ENCODE assay signal across 20 cellular contexts in genomic region chrX:15475021-15475420, GRCh38. TPM values are rescaled to one million over a fixed set of nuclear protein-coding genes. Genes with fewer than 3 reads are reported as not detected.
DNase-seq lines count a peak whose midpoint lies in the region; FAIRE-seq and TF ChIP-seq lines count a peak whose summit lies in the region.
"Had no signal": no experiment of that assay in that cellular context is flagged by ENCODE, and none has a peak within 500 bp of the region (broad histone marks: within the 10 kb centered on the region; RNA-seq: fewer than 3 reads in every experiment).

No MANE protein-coding gene starts in this region.

- H3K36me3 ChIP-seq in PC-9 (ENCODE audit: low read depth) = peaks cover 35% of the 10 kb centered on the region
- no peaks in the 10 kb centered on the region for H3K36me3 ChIP-seq in esophagus (ENCODE audit: control insufficient read depth in 2 of 2, insufficient read depth in 2 of 2, low read length in 1 of 2)
- no peaks in the 10 kb centered on the region for H3K36me3 ChIP-seq in prostate gland
- no peaks in the 10 kb centered on the region for H3K36me3 ChIP-seq in small intestine (ENCODE audit: control insufficient read depth in 2 of 2, insufficient read depth in 2 of 2, low read length in 2 of 2)
- H3K36me3 ChIP-seq: BLaER1 treated with 17β-estradiol and CSF1 and Interleukin-3, amounts not matched to agents 10 nM and 100 nM had no signal

- H3K56ac ChIP-seq in H9 (ENCODE audit: insufficient read length, low read depth, low read length) = no peak overlapping the region

- no CpG with 5 or more reads among the region's 5 CpGs for WGBS in H9 (ENCODE audit: extremely low coverage, insufficient read length, low lambda C conversion rate)
- WGBS in esophagus, 2 donors = 42 to 61% methylated on average over 5 of the region's 5 CpGs
- WGBS in prostate gland = 47% methylated on average over 5 of the region's 5 CpGs
- 71 to 73% (median 71%) methylated on average over 5 of the region's 5 CpGs for WGBS in small intestine, 3 donors

- TF ChIP-seq CTCF in H9 (conservative IDR thresholded peaks at IDR 0.05) = no peak
- no peak for TF ChIP-seq CTCF in PC-9 (conservative IDR thresholded peaks at IDR 0.05)
- no peak for TF ChIP-seq CTCF in prostate gland (IDR thresholded peaks at IDR 0.05)

- no peaks in the 10 kb centered on the region for H3K79me2 ChIP-seq in H9 (ENCODE audit: insufficient read depth, low read length)
- H3K79me2 ChIP-seq in PC-9 (ENCODE audit: low read depth) = peaks cover 25% of the 10 kb centered on the region

- no peak for FAIRE-seq in small intestine (lab: Jason Lieb, UNC)

- H3K27me3 Mint-ChIP-seq in H9 (ENCODE audit: low read depth) = no peaks in the 10 kb centered on the region
- H3K27me3 Mint-ChIP-seq: progenitor cell of endocrine pancreas had no signal

- H3K14ac ChIP-seq in H9 (ENCODE audit: insufficient read depth, low read length) = no peak overlapping the region

- H4K20me1 ChIP-seq in H9 (ENCODE audit: control insufficient read depth, insufficient read depth, insufficient read length) (no peaks in the 10 kb centered on the region), PC-9 (ENCODE audit: insufficient read depth) (no peaks in the 10 kb centered on the region)

- CTCF ChIA-PET in PC-9 (lab: Charles Lee) = no interaction called here

- H3K4ac ChIP-seq in H9 (ENCODE audit: low read depth, low read length) = no peak overlapping the region

- H3K4me1 ChIP-seq in H9 (ENCODE audit: insufficient read depth, low read length) (peaks cover 7% of the 10 kb centered on the region; the same call in 1 of the 2 replicates), PC-9 (replicated peaks; ENCODE audit: insufficient read depth) (peaks cover 54% of the 10 kb centered on the region), esophagus (ENCODE audit: control insufficient read depth in 2 of 2, insufficient read depth in 2 of 2, low read length in 1 of 2) (no peaks in the 10 kb centered on the region), prostate gland (replicated peaks) (no peaks in the 10 kb centered on the region), small intestine (ENCODE audit: control insufficient read depth in 2 of 2, insufficient read depth in 1 of 2, low read depth in 1 of 2, low read length in 1 of 2) (no peaks in the 10 kb centered on the region)
- H3K4me1 ChIP-seq: BLaER1 treated with 17β-estradiol and CSF1 and Interleukin-3, amounts not matched to agents 10 nM and 100 nM; tibial artery had no signal

- no TSS peak for BruUV-seq in PC-9 (replicated peaks; lab: Mats Ljungman, UMichigan)

- H2BK120ac ChIP-seq in H9 (ENCODE audit: low read depth, low read length, poor library complexity, severe bottlenecking) = no peak overlapping the region

- H3K9me2 ChIP-seq in PC-9 (ENCODE audit: insufficient read depth) = no peaks in the 10 kb centered on the region

- H2BK5ac ChIP-seq in H9 (ENCODE audit: insufficient read length, low read length) = no peak overlapping the region

- no peak overlapping the region for H4K8ac ChIP-seq in H9 (replicated peaks; ENCODE audit: insufficient read length, low read depth, low read length)

- H3K4me2 ChIP-seq in H9 (ENCODE audit: insufficient read depth, insufficient read length, low read length) (peak overlapping the region; percentile 13), PC-9 (peak overlapping the region; percentile 70)
- H3K4me2 ChIP-seq: BLaER1 treated with 17β-estradiol and CSF1 and Interleukin-3, amounts not matched to agents 10 nM and 100 nM had no signal

- H3K23ac ChIP-seq in H9 (ENCODE audit: insufficient read length, low read depth, low read length) = no peak overlapping the region

- no peak overlapping the region for H2BK20ac ChIP-seq in H9 (ENCODE audit: low read depth, low read length, poor library complexity, severe bottlenecking)

- H3K4me3 Mint-ChIP-seq in H9 = no peak overlapping the region

- POLR2A ChIA-PET in PC-9 (lab: Charles Lee; ENCODE audit: unreplicated experiment) = interaction anchor here (0.5 to 0.6 kb wide), 4 partner anchors 21 to 68 kb away, joined by 3 to 4 read pairs (median 4); no protein-coding TSS in a partner anchor

- H3T11ph ChIP-seq in H9 (ENCODE audit: low read length) = no peak overlapping the region

- no peaks in the 10 kb centered on the region for H3K23me2 ChIP-seq in H9 (ENCODE audit: insufficient read length, low read depth, low read length, poor library complexity, severe bottlenecking)

- intact Hi-C loops in PC-9 (cut with micrococcal nuclease; ENCODE audit: unreplicated experiment) (loop anchor here (2.0 kb wide), 1 partner anchor 18 kb away; the partner anchor contains the start of gene PIR), prostate gland (cut with DNase I) (loop anchor here (10.0 kb wide), 1 partner anchor 90 kb away; no protein-coding TSS in a partner anchor)

- no peak overlapping the region for H2BK12ac ChIP-seq in H9 (ENCODE audit: insufficient read length, low read depth, low read length)

- H3K4me1 Mint-ChIP-seq in H9 = peaks cover 22 to 23% of the 10 kb centered on the region in 2 experiments

- H3K27me3 ChIP-seq in H9 (ENCODE audit: insufficient read depth, low read length) (no peaks in the 10 kb centered on the region), PC-9 (ENCODE audit: insufficient read depth, low read depth) (no peaks in the 10 kb centered on the region), esophagus (ENCODE audit: control insufficient read depth in 1 of 2, insufficient read depth in 2 of 2, low read length in 2 of 2) (no peaks in the 10 kb centered on the region), prostate gland (replicated peaks; ENCODE audit: insufficient read depth) (no peaks in the 10 kb centered on the region), small intestine (ENCODE audit: control insufficient read depth in 2 of 2, insufficient read depth in 2 of 2, low read length in 2 of 2) (no peaks in the 10 kb centered on the region)
- H3K27me3 ChIP-seq: tibial artery had no signal

- H2BK15ac ChIP-seq in H9 (ENCODE audit: low read depth, low read length) = no peak overlapping the region

- H3K4me3 ChIP-seq in PC-9 = peak overlapping the region; percentile 43; the same call in 1 of the 2 replicates
- H3K4me3 ChIP-seq in esophagus (ENCODE audit: low read depth in 1 of 2, low read length in 2 of 2) = no peak overlapping the region
- no peak overlapping the region for H3K4me3 ChIP-seq in prostate gland
- no peak overlapping the region for H3K4me3 ChIP-seq in small intestine (ENCODE audit: low read depth in 1 of 2, low read length in 2 of 2)
- H3K4me3 ChIP-seq: BLaER1 treated with 17β-estradiol and CSF1 and Interleukin-3, amounts not matched to agents 10 nM and 100 nM; SK-N-MC; tibial artery had no signal

- DNase-seq in H9 (no peak), PC-9 (peak; percentile 41 to 83), prostate gland (ENCODE audit: low spot score) (peak; percentile 5), NK-92 (lab: John Stamatoyannopoulos, UW; ENCODE audit: unreplicated experiment) (no peak), germinal center (ENCODE audit: low spot score) (no peak), T-helper 1 cell (no peak), small intestine (no peak)
- DNase-seq: activated effector memory CD4-positive, alpha-beta T cell treated with Interleukin-2 at 50 U/mL for 16 hours; aorta; DMS79 treated with DMSO at 0.1 percent for 48 hours; foreskin melanocyte; NCI-H2171 treated with DMSO at 0.1 percent for 48 hours; stimulated activated CD4-positive, alpha-beta T cell treated with anti-CD3 and anti-CD28 coated beads, Interleukin-1b, Interleukin-23, amount 100 ng/mL, for 48 hours; tibial artery had no signal

- peaks cover 18% of the 10 kb centered on the region for H3F3A ChIP-seq in PC-9 (ENCODE audit: insufficient read depth, low read depth)

- H3K9me3 Mint-ChIP-seq in H9 = 0 out of 5 replicates have a peak, but pooled peaks cover 0 to under 1% of the 10 kb centered on the region in 2 experiments

- H3K9ac ChIP-seq in H9 (ENCODE audit: extremely low read depth, insufficient read length, low read length) = no peak overlapping the region
- H3K9ac ChIP-seq: BLaER1 treated with 17β-estradiol and CSF1 and Interleukin-3, amounts not matched to agents 10 nM and 100 nM had no signal

- no peak overlapping the region for H2AK5ac ChIP-seq in H9 (ENCODE audit: insufficient read length, low read length)

- H2AFZ ChIP-seq in H9 (ENCODE audit: low read length) (no peak overlapping the region), PC-9 (no peak overlapping the region)

- peaks cover 3 to 11% (median 5%) of the 10 kb centered on the region in 3 experiments; a peak in 6 of 7 replicates for H3K36me3 Mint-ChIP-seq in H9 (ENCODE audit: insufficient read depth in 1 of 3, low read depth in 3 of 3)

- H3K27ac ChIP-seq in H9 (ENCODE audit: insufficient read length, low read depth, low read length) (peak overlapping the region; percentile 62), PC-9 (peak overlapping the region; percentile 99), esophagus (ENCODE audit: low read depth in 2 of 2, low read length in 1 of 2) (peak overlapping the region; percentile 53 to 59), prostate gland (no peak overlapping the region), small intestine (ENCODE audit: low read depth in 1 of 2, low read length in 1 of 2) (no peak overlapping the region)
- H3K27ac ChIP-seq: BLaER1 treated with 17β-estradiol and CSF1 and Interleukin-3, amounts not matched to agents 10 nM and 100 nM; SK-N-MC; tibial artery; VCaP had no signal

- no peak overlapping the region for H4K5ac ChIP-seq in H9 (ENCODE audit: insufficient read length, low read depth, low read length)

- no peaks in the 10 kb centered on the region for H3K9me3 ChIP-seq in H9 (ENCODE audit: control insufficient read depth, low read depth, low read length)
- no peaks in the 10 kb centered on the region for H3K9me3 ChIP-seq in PC-9 (ENCODE audit: insufficient read depth, low read depth)
- no peaks in the 10 kb centered on the region for H3K9me3 ChIP-seq in esophagus (ENCODE audit: control insufficient read depth in 2 of 2, insufficient read depth in 1 of 2, low read depth in 1 of 2, low read length in 1 of 2)
- no peaks in the 10 kb centered on the region for H3K9me3 ChIP-seq in prostate gland
- no peaks in the 10 kb centered on the region for H3K9me3 ChIP-seq in small intestine (ENCODE audit: control insufficient read depth, low read depth)
- H3K9me3 ChIP-seq: tibial artery had no signal

- H4K91ac ChIP-seq in H9 (ENCODE audit: insufficient read length, low read depth, low read length) = no peak overlapping the region

- TF ChIP-seq POLR2A in prostate gland (IDR thresholded peaks at IDR 0.05) = no peak

- H3K27ac Mint-ChIP-seq in H9 = peak overlapping the region; percentile 49 to 96 (median 79); a peak in 5 of 7 replicates

- H3K18ac ChIP-seq in H9 (ENCODE audit: insufficient read length, low read depth, low read length) = peak overlapping the region; percentile 3

- H3K79me1 ChIP-seq in H9 (ENCODE audit: insufficient read depth, low read depth, low read length, poor library complexity, severe bottlenecking) = no peaks in the 10 kb centered on the region

RNA-seq across cellular contexts. Expression of gene PIR, which starts 18.1 kb away (rescaled TPM):
- total RNA-seq in H9 (2021) = 25.1 and 29.7 TPM in 2 replicates
- 177 and 197 TPM in 2 replicates for total RNA-seq in PC-9 (2021)
- 10 to 100 TPM; 17.0 to 38.1 TPM for polyA plus RNA-seq in esophagus
- 10 to 100 TPM in 1 of 2 donors, 1 to 10 TPM in 1; 8.9 to 20.1 TPM for total RNA-seq in prostate gland
- 10 to 100 TPM in 2 of 3 donors, 1 to 10 TPM in 1; 9.7 to 13.4 (median 12.8) TPM for polyA plus RNA-seq in small intestine

RNA-seq across cellular contexts. Expression of gene BMX, which starts 25.6 kb away (rescaled TPM):
- total RNA-seq in H9 (2021) (not detected in 2 replicates), PC-9 (2021) (not detected in 2 replicates), prostate gland (1 to 10 TPM in 1 of 2 donors, under 1 TPM in 1; 0.14 to 1.2 TPM)
- polyA plus RNA-seq in esophagus (under 1 TPM; 0.22 to 0.33 TPM), small intestine (1 to 10 TPM; 4.6 to 8.6 (median 6.5) TPM)
- total RNA-seq: activated CD8-positive, alpha-beta memory T cell treated with anti-CD3 and anti-CD28 coated beads for 36 hours; progenitor cell of endocrine pancreas had no signal

Comparison
In these comparisons a context has a peak if more than half of its experiments do, and no peak if none do; other contexts are left out.
1. DNase-seq: peak in PC-9 (2 of 2) and prostate gland (single experiment); none in H9 (single experiment), NK-92 (single experiment), germinal center (single experiment), T-helper 1 cell (0 of 5) and small intestine (single experiment).
2. H3K27ac ChIP-seq: peak in H9 (single experiment), PC-9 (single experiment) and esophagus (2 of 2); none in prostate gland (0 of 2) and small intestine (0 of 2).